17 cellular contexts compared by ENCODE assay signal in the genomic region with DNA sequence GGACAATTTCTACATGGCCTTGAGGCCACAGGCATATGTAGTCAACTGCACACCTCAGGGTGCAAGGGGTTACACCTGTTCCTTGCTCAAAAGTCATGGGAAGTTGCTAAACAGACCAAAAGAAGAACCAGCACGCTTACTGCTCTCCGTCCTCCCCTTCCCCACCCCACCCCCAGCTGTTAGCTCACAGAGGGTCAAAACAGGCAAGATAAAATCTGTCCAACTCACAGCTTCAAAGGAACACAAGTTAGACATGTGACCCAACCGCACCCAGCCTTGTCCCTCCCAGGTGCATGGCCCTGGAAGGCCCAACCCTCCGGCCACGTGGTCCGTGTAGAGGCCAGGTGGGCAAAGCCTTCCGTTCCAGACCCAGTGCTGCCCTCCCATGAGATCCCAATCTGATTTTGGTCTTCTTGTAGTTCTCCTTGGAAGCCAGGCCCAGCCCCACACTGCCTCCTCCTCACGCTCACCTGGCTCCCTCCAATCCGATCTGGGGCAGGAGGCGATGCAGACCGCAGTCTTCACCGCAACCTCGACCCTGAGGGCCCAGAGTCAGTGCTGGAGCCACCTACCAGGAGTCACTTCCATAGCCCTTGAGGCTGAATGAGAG. TPM values are rescaled to one million over a fixed set of nuclear protein-coding genes. Genes with fewer than 3 reads are reported as not detected.
DNase-seq lines count a peak whose midpoint lies in the region; ATAC-seq and TF ChIP-seq lines count a peak whose summit lies in the region.
"Had no signal": no experiment of that assay in that cellular context is flagged by ENCODE, and none has a peak within 500 bp of the region (broad histone marks: within the 10 kb centered on the region; RNA-seq: fewer than 3 reads in every experiment).

No MANE protein-coding gene starts in this region.

- peak in 1 of 3 donors; percentile 65 for DNase-seq in CD4-positive, CD25-positive, alpha-beta regulatory T cell
- DNase-seq in HUDEP-2 (lab: John Stamatoyannopoulos, UW; ENCODE audit: unreplicated experiment in 76 of 76) (peak in 75 of 76 experiments; percentile 19 to 89 (median 68)), testis (no peak), COR-L47 (lab: John Stamatoyannopoulos, UW) (no peak)
- DNase-seq in natural killer cell treated with Interleukin-12 subunit alpha and Interleukin-12 subunit beta and Interleukin-15 and Interleukin-18, amount 100 ng/mL, for 72 hours (ENCODE audit: low spot score), result no peak
- DNase-seq: activated CD4-positive, alpha-beta memory T cell treated with anti-CD3 and anti-CD28 coated beads, Interleukin-2, amount 10 ng/mL, durations not matched to agents 7 days and 5 days; activated gamma-delta T cell; body of pancreas; MG63; right cardiac atrium; stimulated activated CD4-positive, alpha-beta T cell treated with anti-CD3 and anti-CD28 coated beads, Interleukin-4, amount 100 ng/mL, for 4 hours; T-helper 9 cell had no signal

- H3K9me3 Mint-ChIP-seq in CD4-positive, CD25-positive, alpha-beta regulatory T cell, result peaks cover 0 to 2% (median 0%) of the 10 kb centered on the region in 7 donors
- no peaks in the 10 kb centered on the region for H3K9me3 Mint-ChIP-seq in dendritic cell treated with granulocyte-macrophage colony-stimulating factor and Interleukin-4, amounts not matched to agents 40 ng/mL and 50 ng/mL, for 4 days
- no peaks in the 10 kb centered on the region for H3K9me3 Mint-ChIP-seq in natural killer cell treated with Interleukin-12 subunit alpha and Interleukin-12 subunit beta and Interleukin-15 and Interleukin-18, amount 100 ng/mL, for 72 hours
- H3K9me3 Mint-ChIP-seq: activated CD4-positive, alpha-beta memory T cell treated with anti-CD3 and anti-CD28 coated beads, Interleukin-2, amount 10 ng/mL, durations not matched to agents 7 days and 5 days; nephron had no signal

- ATAC-seq in CD4-positive, CD25-positive, alpha-beta regulatory T cell (ENCODE audit: low read depth in 2 of 2), result no peak
- peak in 1 of 2 donors; percentile 46 for ATAC-seq in natural killer cell treated with Interleukin-12 subunit alpha and Interleukin-12 subunit beta and Interleukin-15 and Interleukin-18, amount 100 ng/mL, for 72 hours
- ATAC-seq in HG03139 (IDR thresholded peaks at IDR 0.05; ENCODE audit: unreplicated experiment), result no peak
- ATAC-seq in HG02678 (IDR thresholded peaks at IDR 0.05; ENCODE audit: unreplicated experiment), result no peak
- ATAC-seq: body of pancreas had no signal

- peaks cover 12% of the 10 kb centered on the region for H3K4me1 ChIP-seq in CD4-positive, CD25-positive, alpha-beta regulatory T cell (ENCODE audit: control insufficient read depth, insufficient read depth, low read length, poor library complexity, severe bottlenecking)
- no peaks in the 10 kb centered on the region for H3K4me1 ChIP-seq in testis
- H3K4me1 ChIP-seq: body of pancreas had no signal

- peak overlapping the region in 3 of 4 donors; percentile 10 to 73 (median 42) for H3K4me3 Mint-ChIP-seq in CD4-positive, CD25-positive, alpha-beta regulatory T cell
- H3K4me3 Mint-ChIP-seq in dendritic cell treated with granulocyte-macrophage colony-stimulating factor and Interleukin-4, amounts not matched to agents 40 ng/mL and 50 ng/mL, for 4 days, result no peak overlapping the region
- no peak overlapping the region for H3K4me3 Mint-ChIP-seq in natural killer cell treated with Interleukin-12 subunit alpha and Interleukin-12 subunit beta and Interleukin-15 and Interleukin-18, amount 100 ng/mL, for 72 hours
- H3K4me3 Mint-ChIP-seq: activated CD4-positive, alpha-beta memory T cell treated with anti-CD3 and anti-CD28 coated beads, Interleukin-2, amount 10 ng/mL, durations not matched to agents 7 days and 5 days; nephron had no signal

- no peak for TF ChIP-seq POLR2A in testis (IDR thresholded peaks at IDR 0.05)

- peaks cover 0 to 35% (median 13%) of the 10 kb centered on the region in 4 donors for H3K4me1 Mint-ChIP-seq in CD4-positive, CD25-positive, alpha-beta regulatory T cell
- peaks cover 56% of the 10 kb centered on the region for H3K4me1 Mint-ChIP-seq in dendritic cell treated with granulocyte-macrophage colony-stimulating factor and Interleukin-4, amounts not matched to agents 40 ng/mL and 50 ng/mL, for 4 days (ENCODE audit: low read depth)
- peaks cover 5 to 19% of the 10 kb centered on the region in 2 donors for H3K4me1 Mint-ChIP-seq in natural killer cell treated with Interleukin-12 subunit alpha and Interleukin-12 subunit beta and Interleukin-15 and Interleukin-18, amount 100 ng/mL, for 72 hours (ENCODE audit: low read depth in 2 of 2)
- H3K4me1 Mint-ChIP-seq: nephron had no signal

- H3K4me3 ChIP-seq in CD4-positive, CD25-positive, alpha-beta regulatory T cell (ENCODE audit: low read depth, low read length), result no peak overlapping the region
- no peak overlapping the region for H3K4me3 ChIP-seq in testis
- H3K4me3 ChIP-seq: body of pancreas, hepatocyte, MG63 had no signal

- no peaks in the 10 kb centered on the region for H3K36me3 ChIP-seq in CD4-positive, CD25-positive, alpha-beta regulatory T cell (ENCODE audit: control insufficient read depth, insufficient read depth, low read length)
- no peaks in the 10 kb centered on the region for H3K36me3 ChIP-seq in testis (ENCODE audit: low read depth, missing control alignments)
- H3K36me3 ChIP-seq: MG63 had no signal

- H3K9me3 ChIP-seq in CD4-positive, CD25-positive, alpha-beta regulatory T cell (ENCODE audit: control insufficient read depth in 2 of 2, low read length in 2 of 2), result no peaks in the 10 kb centered on the region
- H3K9me3 ChIP-seq in testis, result no peaks in the 10 kb centered on the region
- H3K9me3 ChIP-seq: body of pancreas, MG63 had no signal

- no peak overlapping the region for H3K27ac ChIP-seq in CD4-positive, CD25-positive, alpha-beta regulatory T cell (ENCODE audit: insufficient read depth, low read length, poor library complexity, severe bottlenecking)
- no peak overlapping the region for H3K27ac ChIP-seq in testis
- H3K27ac ChIP-seq: body of pancreas, hepatocyte had no signal

- no peaks in the 10 kb centered on the region for H3K36me3 Mint-ChIP-seq in CD4-positive, CD25-positive, alpha-beta regulatory T cell
- no peaks in the 10 kb centered on the region for H3K36me3 Mint-ChIP-seq in dendritic cell treated with granulocyte-macrophage colony-stimulating factor and Interleukin-4, amounts not matched to agents 40 ng/mL and 50 ng/mL, for 4 days (ENCODE audit: low read depth)
- no peaks in the 10 kb centered on the region for H3K36me3 Mint-ChIP-seq in natural killer cell treated with Interleukin-12 subunit alpha and Interleukin-12 subunit beta and Interleukin-15 and Interleukin-18, amount 100 ng/mL, for 72 hours

- H3K27ac Mint-ChIP-seq in CD4-positive, CD25-positive, alpha-beta regulatory T cell, result peak overlapping the region in 2 of 3 donors; percentile 90 to 95
- H3K27ac Mint-ChIP-seq in dendritic cell treated with granulocyte-macrophage colony-stimulating factor and Interleukin-4, amounts not matched to agents 40 ng/mL and 50 ng/mL, for 4 days, result peak overlapping the region; percentile 43
- H3K27ac Mint-ChIP-seq in natural killer cell treated with Interleukin-12 subunit alpha and Interleukin-12 subunit beta and Interleukin-15 and Interleukin-18, amount 100 ng/mL, for 72 hours, result peak overlapping the region; percentile 7 to 13
- H3K27ac Mint-ChIP-seq: activated CD4-positive, alpha-beta memory T cell treated with anti-CD3 and anti-CD28 coated beads, Interleukin-2, amount 10 ng/mL, durations not matched to agents 7 days and 5 days; nephron had no signal

- intact Hi-C loops in dendritic cell treated with granulocyte-macrophage colony-stimulating factor and Interleukin-4, amounts not matched to agents 40 ng/mL and 50 ng/mL, for 4 days (cut with micrococcal nuclease), result no loop called here
- intact Hi-C loops in testis (cut with DNase I; ENCODE audit: low total_unique reads), result no loop called here

- no peaks in the 10 kb centered on the region for H3K27me3 ChIP-seq in CD4-positive, CD25-positive, alpha-beta regulatory T cell (ENCODE audit: control insufficient read depth, insufficient read depth, low read length)
- no peaks in the 10 kb centered on the region for H3K27me3 ChIP-seq in testis
- H3K27me3 ChIP-seq: body of pancreas, hepatocyte, MG63 had no signal

- no peaks in the 10 kb centered on the region for H3K27me3 Mint-ChIP-seq in CD4-positive, CD25-positive, alpha-beta regulatory T cell
- H3K27me3 Mint-ChIP-seq in dendritic cell treated with granulocyte-macrophage colony-stimulating factor and Interleukin-4, amounts not matched to agents 40 ng/mL and 50 ng/mL, for 4 days, result no peaks in the 10 kb centered on the region
- no peaks in the 10 kb centered on the region for H3K27me3 Mint-ChIP-seq in natural killer cell treated with Interleukin-12 subunit alpha and Interleukin-12 subunit beta and Interleukin-15 and Interleukin-18, amount 100 ng/mL, for 72 hours
- H3K27me3 Mint-ChIP-seq: activated CD4-positive, alpha-beta memory T cell treated with anti-CD3 and anti-CD28 coated beads, Interleukin-2, amount 10 ng/mL, durations not matched to agents 7 days and 5 days had no signal

- 89 to 90% methylated on average over 13 of the region's 13 CpGs for WGBS in testis, 2 donors

- TF ChIP-seq CTCF in testis (IDR thresholded peaks at IDR 0.05), result no peak

RNA-seq across cellular contexts. Expression of a gene that starts 14.5 kb away (rescaled TPM):
- 1.7 TPM for total RNA-seq in CD4-positive, CD25-positive, alpha-beta regulatory T cell
- polyA plus RNA-seq in CD4-positive, CD25-positive, alpha-beta regulatory T cell, result 1 to 10 TPM in 3 of 4 donors, under 1 TPM in 1; 0.62 to 1.5 (median 1.1) TPM
- under 1 TPM; 0.55 to 0.84 TPM for total RNA-seq in natural killer cell treated with Interleukin-12 subunit alpha and Interleukin-12 subunit beta and Interleukin-15 and Interleukin-18, amount 100 ng/mL, for 72 hours
- 1 to 10 TPM; 8.2 to 9.2 TPM for total RNA-seq in testis
- 3.5 TPM for polyA plus RNA-seq in testis (ENCODE audit: insufficient read depth, low read depth, low replicate concordance)
- polyA plus RNA-seq: hepatocyte had no signal

Comparison
In these comparisons a context has a peak if more than half of its experiments do, and no peak if none do; other contexts are left out.
1. DNase-seq: peak in HUDEP-2 (75 of 76); none in natural killer cell treated with Interleukin-12 subunit alpha and Interleukin-12 subunit beta and Interleukin-15 and Interleukin-18, amount 100 ng/mL, for 72 hours (single experiment), testis (single experiment) and COR-L47 (single experiment).
2. H3K27ac Mint-ChIP-seq: peak in every context shown above with its lines; median percentile 92 in CD4-positive, CD25-positive, alpha-beta regulatory T cell; 43 in dendritic cell treated with granulocyte-macrophage colony-stimulating factor and Interleukin-4, amounts not matched to agents 40 ng/mL and 50 ng/mL, for 4 days; 10 in natural killer cell treated with Interleukin-12 subunit alpha and Interleukin-12 subunit beta and Interleukin-15 and Interleukin-18, amount 100 ng/mL, for 72 hours.
3. H3K4me3 Mint-ChIP-seq: peak in CD4-positive, CD25-positive, alpha-beta regulatory T cell (3 of 4); none in dendritic cell treated with granulocyte-macrophage colony-stimulating factor and Interleukin-4, amounts not matched to agents 40 ng/mL and 50 ng/mL, for 4 days (single experiment) and natural killer cell treated with Interleukin-12 subunit alpha and Interleukin-12 subunit beta and Interleukin-15 and Interleukin-18, amount 100 ng/mL, for 72 hours (single experiment).